In the genomic region with DNA sequence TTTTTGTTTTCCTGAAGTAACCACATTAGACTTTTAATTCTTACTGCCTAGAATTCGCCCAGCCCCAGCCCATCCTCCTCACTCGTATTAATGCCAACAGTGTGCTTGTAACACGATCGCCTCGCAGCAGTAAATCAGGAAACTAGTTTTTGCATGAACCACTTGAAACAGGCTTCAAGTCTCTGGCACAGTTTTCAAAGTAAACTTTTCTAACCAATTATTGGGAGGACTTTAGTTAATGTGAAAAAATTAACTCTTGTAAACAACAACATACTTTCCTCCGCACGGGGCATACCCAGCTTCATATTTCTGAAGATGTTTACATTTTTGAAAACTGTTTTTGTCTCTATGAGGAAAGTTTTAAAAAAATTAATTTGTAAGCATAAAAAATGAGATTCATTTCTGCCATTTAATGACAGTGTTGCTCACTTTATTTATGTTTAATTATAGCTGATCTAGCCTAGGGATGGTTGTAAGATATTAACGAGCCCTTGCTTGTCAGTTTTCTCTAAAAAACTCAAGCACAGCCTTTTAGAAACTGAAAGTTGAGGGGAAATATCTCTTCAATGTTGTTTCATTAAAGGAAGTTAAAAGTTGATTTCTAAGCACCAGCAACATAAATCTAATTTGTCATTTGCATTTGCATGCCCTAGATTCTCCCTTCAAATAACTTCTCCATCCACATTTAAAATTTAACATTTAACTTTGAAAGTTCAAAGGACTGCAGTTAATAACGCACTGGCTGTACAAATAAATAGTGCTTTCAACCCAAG, we compare ENCODE assay signal across 8 cellular contexts. TPM values are rescaled to one million over a fixed set of nuclear protein-coding genes. Genes with fewer than 3 reads are reported as not detected.
DNase-seq lines count a peak whose midpoint lies in the region; ATAC-seq and TF ChIP-seq lines count a peak whose summit lies in the region.

No MANE protein-coding gene starts in this region.

- no TSS peak for BruUV-seq in PC-9 (replicated peaks; lab: Mats Ljungman, UMichigan)

- H2AFZ ChIP-seq in PC-9 = no peak overlapping the region

- peak overlapping the region; percentile 2 for H3K27ac Mint-ChIP-seq in stimulated activated effector memory CD8-positive, alpha-beta T cell treated with anti-CD3 and anti-CD28 coated beads, Interleukin-12 subunit alpha, Interleukin-12 subunit beta, amount 100 ng/mL, for 72 hours

- no peaks in the 10 kb centered on the region for H3K36me3 Mint-ChIP-seq in stimulated activated effector memory CD8-positive, alpha-beta T cell treated with anti-CD3 and anti-CD28 coated beads, Interleukin-12 subunit alpha, Interleukin-12 subunit beta, amount 100 ng/mL, for 72 hours

- no peak for TF ChIP-seq EP300 in gastroesophageal sphincter (IDR thresholded peaks at IDR 0.05)

- H3K9me3 ChIP-seq in gastroesophageal sphincter (no peaks in the 10 kb centered on the region), PC-9 (ENCODE audit: insufficient read depth, low read depth) (no peaks in the 10 kb centered on the region)

- no peaks in the 10 kb centered on the region for H3K79me2 ChIP-seq in PC-9 (ENCODE audit: low read depth)

- no peak for TF ChIP-seq POLR2A in gastroesophageal sphincter (IDR thresholded peaks at IDR 0.05)

- H3K27me3 ChIP-seq in gastroesophageal sphincter = no peaks in the 10 kb centered on the region
- peaks cover 4% of the 10 kb centered on the region; the same call in 1 of the 2 replicates for H3K27me3 ChIP-seq in PC-9 (ENCODE audit: insufficient read depth, low read depth)

- intact Hi-C loops in PC-9 (cut with micrococcal nuclease; ENCODE audit: unreplicated experiment) = no loop called here

- CTCF ChIA-PET in PC-9 (lab: Charles Lee) = no interaction called here

- H3F3A ChIP-seq in PC-9 (ENCODE audit: insufficient read depth, low read depth) = no peaks in the 10 kb centered on the region

- H3K36me3 ChIP-seq in gastroesophageal sphincter (no peaks in the 10 kb centered on the region), PC-9 (ENCODE audit: low read depth) (no peaks in the 10 kb centered on the region)

- peak overlapping the region; percentile 36 to 68 (median 55) for H3K27ac ChIP-seq in gastroesophageal sphincter
- H3K27ac ChIP-seq in PC-9 = no peak overlapping the region

- POLR2A ChIA-PET in PC-9 (lab: Charles Lee; ENCODE audit: unreplicated experiment) = no interaction called here

- DNase-seq in NCI-H2196 (lab: John Stamatoyannopoulos, UW; ENCODE audit: unreplicated experiment) (peak; percentile 30), NCI-H2196 treated with DMSO at 0.1 percent for 48 hours (lab: John Stamatoyannopoulos, UW; ENCODE audit: unreplicated experiment) (no peak), NCI-H524 treated with DMSO at 0.1 percent for 48 hours (lab: John Stamatoyannopoulos, UW) (peak; percentile 61), RPMI8226 (no peak), PC-9 (no peak)
- no peak for DNase-seq in stimulated activated effector memory CD8-positive, alpha-beta T cell treated with anti-CD3 and anti-CD28 coated beads, Interleukin-12 subunit alpha, Interleukin-12 subunit beta, amount 100 ng/mL, for 72 hours (ENCODE audit: low spot score in 2 of 2)

- peak overlapping the region; percentile 22 to 33 for H3K4me3 ChIP-seq in gastroesophageal sphincter
- no peak overlapping the region for H3K4me3 ChIP-seq in PC-9

- H3K9me3 Mint-ChIP-seq in stimulated activated effector memory CD8-positive, alpha-beta T cell treated with anti-CD3 and anti-CD28 coated beads, Interleukin-12 subunit alpha, Interleukin-12 subunit beta, amount 100 ng/mL, for 72 hours = no peaks in the 10 kb centered on the region

- TF ChIP-seq CTCF in gastroesophageal sphincter (IDR thresholded peaks at IDR 0.05) (no peak), PC-9 (conservative IDR thresholded peaks at IDR 0.05) (no peak)

- H4K20me1 ChIP-seq in PC-9 (ENCODE audit: insufficient read depth) = no peaks in the 10 kb centered on the region

- no peak overlapping the region for H3K4me2 ChIP-seq in PC-9

- WGBS in gastroesophageal sphincter (ENCODE audit: low coverage in 1 of 2), 2 donors = 1 to 3% methylated on average over 9 of the region's 9 CpGs

- no peak overlapping the region for H3K4me3 Mint-ChIP-seq in stimulated activated effector memory CD8-positive, alpha-beta T cell treated with anti-CD3 and anti-CD28 coated beads, Interleukin-12 subunit alpha, Interleukin-12 subunit beta, amount 100 ng/mL, for 72 hours

- no peaks in the 10 kb centered on the region for H3K9me2 ChIP-seq in PC-9 (ENCODE audit: insufficient read depth)

- ATAC-seq in gastroesophageal sphincter (peak; percentile 54), HG03457 (IDR thresholded peaks at IDR 0.05; ENCODE audit: unreplicated experiment) (no peak)
- ATAC-seq in stimulated activated effector memory CD8-positive, alpha-beta T cell treated with anti-CD3 and anti-CD28 coated beads, Interleukin-12 subunit alpha, Interleukin-12 subunit beta, amount 100 ng/mL, for 72 hours = no peak

- no peaks in the 10 kb centered on the region for H3K4me1 Mint-ChIP-seq in stimulated activated effector memory CD8-positive, alpha-beta T cell treated with anti-CD3 and anti-CD28 coated beads, Interleukin-12 subunit alpha, Interleukin-12 subunit beta, amount 100 ng/mL, for 72 hours

- peaks cover 0 to 37% (median 12%) of the 10 kb centered on the region in 3 donors for H3K4me1 ChIP-seq in gastroesophageal sphincter
- no peaks in the 10 kb centered on the region for H3K4me1 ChIP-seq in PC-9 (replicated peaks; ENCODE audit: insufficient read depth)

RNA-seq across cellular contexts. Expression of gene TNFRSF19, which starts 39.4 kb away (rescaled TPM):
- 10 to 100 TPM in 2 of 4 donors, 1 to 10 TPM in 2; 4.1 to 14.7 (median 8.2) TPM for total RNA-seq in gastroesophageal sphincter
- 0.13 and 0.24 TPM in 2 replicates for total RNA-seq in PC-9 (2021)

Comparison
In these comparisons a context has a peak if more than half of its experiments do, and no peak if none do; other contexts are left out.
1. DNase-seq: peak in NCI-H2196 (single experiment) and NCI-H524 treated with DMSO at 0.1 percent for 48 hours (single experiment); none in NCI-H2196 treated with DMSO at 0.1 percent for 48 hours (single experiment), stimulated activated effector memory CD8-positive, alpha-beta T cell treated with anti-CD3 and anti-CD28 coated beads, Interleukin-12 subunit alpha, Interleukin-12 subunit beta, amount 100 ng/mL, for 72 hours (0 of 2), RPMI8226 (single experiment) and PC-9 (0 of 2).